Comparison of ENCODE assay signal across 20 cellular contexts in genomic region chr5:59249160-59249559, GRCh38.
DNase-seq lines count a peak whose midpoint lies in the region; ATAC-seq, FAIRE-seq and TF ChIP-seq lines count a peak whose summit lies in the region.
"Had no signal": no experiment of that assay in that cellular context is flagged by ENCODE, and none has a peak within 500 bp of the region (broad histone marks: within the 10 kb centered on the region; RNA-seq: fewer than 3 reads in every experiment).

No MANE protein-coding gene starts in this region.

- no peak for TF ChIP-seq CTCF in osteocyte (IDR thresholded peaks at IDR 0.05)

- no peaks in the 10 kb centered on the region for H3K9me3 ChIP-seq in SK-N-MC (ENCODE audit: low read depth, low read length)
- H3K9me3 ChIP-seq: BE2C had no signal

- H3K9ac ChIP-seq in SK-N-MC (ENCODE audit: insufficient read length) = peak overlapping the region; percentile 43

- peaks cover 6% of the 10 kb centered on the region for H3K36me3 Mint-ChIP-seq in osteocyte (ENCODE audit: unreplicated experiment)
- H3K36me3 Mint-ChIP-seq: CD4-positive, CD25-positive, alpha-beta regulatory T cell; CD8-positive, alpha-beta memory T cell had no signal

- peak overlapping the region; percentile 89 for H3K27ac ChIP-seq in SK-N-MC

- no peaks in the 10 kb centered on the region for H3K36me3 ChIP-seq in SK-N-MC (ENCODE audit: insufficient read depth, low read length)
- H3K36me3 ChIP-seq: BE2C had no signal

- H3K4me3 ChIP-seq in SK-N-MC = peak overlapping the region; percentile 52

- H3K27ac Mint-ChIP-seq in osteocyte (ENCODE audit: unreplicated experiment) = peak overlapping the region; percentile 23
- H3K27ac Mint-ChIP-seq: CD4-positive, CD25-positive, alpha-beta regulatory T cell; CD8-positive, alpha-beta memory T cell had no signal

- DNase-seq in SK-N-MC (ENCODE audit: low read depth, low spot score) (no peak), osteocyte (ENCODE audit: extremely low spot score, unreplicated experiment) (no peak), SK-N-DZ (ENCODE audit: low spot score) (no peak), mesenteric fat pad (ENCODE audit: low spot score) (no peak)
- DNase-seq: ACHN; BE2C; C1 segment of cervical spinal cord; CD4-positive, CD25-positive, alpha-beta regulatory T cell; CD8-positive, alpha-beta memory T cell; COR-L47; DMS 273 treated with DMSO at 0.1 percent for 48 hours; DMS53; DND-41; EL; H9 had no signal

- peak; percentile 78 for FAIRE-seq in colon (lab: Jason Lieb, UNC)
- FAIRE-seq: GM12892, GM18507, H1 had no signal

- ATAC-seq in GM18870 (IDR thresholded peaks at IDR 0.05; ENCODE audit: unreplicated experiment) = no peak

- H3K4me1 Mint-ChIP-seq in osteocyte (ENCODE audit: unreplicated experiment) = peaks cover 47% of the 10 kb centered on the region
- H3K4me1 Mint-ChIP-seq: CD4-positive, CD25-positive, alpha-beta regulatory T cell; CD8-positive, alpha-beta memory T cell; H9 had no signal

- no peak overlapping the region for H3K4me3 Mint-ChIP-seq in osteocyte (ENCODE audit: unreplicated experiment)
- H3K4me3 Mint-ChIP-seq: CD4-positive, CD25-positive, alpha-beta regulatory T cell; CD8-positive, alpha-beta memory T cell; H9 had no signal

- H3K27me3 Mint-ChIP-seq in osteocyte (ENCODE audit: unreplicated experiment) = no peaks in the 10 kb centered on the region

- peaks cover 13% of the 10 kb centered on the region for H3K9me3 Mint-ChIP-seq in osteocyte (ENCODE audit: unreplicated experiment)
- H3K9me3 Mint-ChIP-seq: H9 had no signal
